1 cellular context compared by ENCODE assay signal in genomic region chr11:46389450-46390330, GRCh38.
TF ChIP-seq lines count a peak whose summit lies in the region.

No MANE protein-coding gene starts in this region.

TF ChIP-seq in HEK293, 187 proteins besides CTCF, POLR2A, EP300 and RAD21 (continued from another document and continues in another):
- TF ChIP-seq HIC1 (tag by site-specific recombination; IDR thresholded peaks at IDR 0.05) (peak; percentile 80), ZFP69B (tag by site-specific recombination; IDR thresholded peaks at IDR 0.05) (no peak), OSR2 (tag by site-specific recombination; IDR thresholded peaks at IDR 0.05) (no peak), YY1 (tag by site-specific recombination; IDR thresholded peaks at IDR 0.05) (no peak), ZNF114 (tag by site-specific recombination; IDR thresholded peaks at IDR 0.05) (no peak), ZIC2 (tag by site-specific recombination; IDR thresholded peaks at IDR 0.05) (peak; percentile 71), PBX3 (CRISPR knock-in tag; IDR thresholded peaks at IDR 0.05) (0 out of 2 replicates have a peak, but pooled peaks have one; percentile 25), EGR2 (tag by site-specific recombination; IDR thresholded peaks at IDR 0.05; ENCODE audit: low read depth) (peak; percentile 53), ZNF48 (tag by site-specific recombination; IDR thresholded peaks at IDR 0.05) (no peak), ZNF560 (tag by site-specific recombination; IDR thresholded peaks at IDR 0.05; ENCODE audit: borderline replicate concordance) (no peak), ZNF324 (tag by site-specific recombination; IDR thresholded peaks at IDR 0.05) (no peak), BCL11B (tag by site-specific recombination; IDR thresholded peaks at IDR 0.05; ENCODE audit: low read depth) (peak; percentile 82), ZNF133 (tag by site-specific recombination; IDR thresholded peaks at IDR 0.05) (no peak), ZNF341 (tag by site-specific recombination; IDR thresholded peaks at IDR 0.05; ENCODE audit: low read depth) (peak; percentile 35), ZNF626 (tag by site-specific recombination; IDR thresholded peaks at IDR 0.05) (no peak), TCF7L2 (IDR thresholded peaks at IDR 0.05; ENCODE audit: borderline replicate concordance, low read depth, low read length) (no peak), KLF10 (tag by site-specific recombination; IDR thresholded peaks at IDR 0.05) (no peak), ZNF184 (tag by site-specific recombination; IDR thresholded peaks at IDR 0.05) (no peak), TRIM28 (IDR thresholded peaks at IDR 0.05; ENCODE audit: borderline replicate concordance, low read length) (no peak), TSHZ1 (tag by site-specific recombination; IDR thresholded peaks at IDR 0.05; ENCODE audit: borderline replicate concordance) (no peak), ZNF658 (tag by site-specific recombination; IDR thresholded peaks at IDR 0.05) (no peak), ZNF558 (tag by site-specific recombination; IDR thresholded peaks at IDR 0.05) (no peak), ZNF785 (tag by site-specific recombination; IDR thresholded peaks at IDR 0.05) (no peak), KLF9 (tag by site-specific recombination; IDR thresholded peaks at IDR 0.05; ENCODE audit: low read depth) (peak; percentile 65), ZNF529 (tag by site-specific recombination; IDR thresholded peaks at IDR 0.05; ENCODE audit: insufficient replicate concordance) (no peak), ZNF701 (tag by site-specific recombination; IDR thresholded peaks at IDR 0.05) (no peak), ZNF433 (tag by site-specific recombination; IDR thresholded peaks at IDR 0.05; ENCODE audit: low read depth) (no peak), GLIS1 (tag by site-specific recombination; IDR thresholded peaks at IDR 0.05) (peak; percentile 92), ZNF660 (tag by site-specific recombination; IDR thresholded peaks at IDR 0.05) (0 out of 2 replicates have a peak, but pooled peaks have one; percentile 28), ZNF768 (tag by site-specific recombination; IDR thresholded peaks at IDR 0.05) (no peak), ZNF157 (tag by site-specific recombination; IDR thresholded peaks at IDR 0.05) (no peak), ZNF747 (tag by site-specific recombination; IDR thresholded peaks at IDR 0.05) (no peak), SETDB1 (IDR thresholded peaks at IDR 0.05; ENCODE audit: insufficient read length, low read length) (no peak), ZNF221 (tag by site-specific recombination; IDR thresholded peaks at IDR 0.05; ENCODE audit: borderline replicate concordance) (no peak), GFI1B (tag by site-specific recombination; IDR thresholded peaks at IDR 0.05) (no peak), ZBTB21 (tag by site-specific recombination; IDR thresholded peaks at IDR 0.05) (no peak), ZNF155 (tag by site-specific recombination; IDR thresholded peaks at IDR 0.05) (no peak), ZNF645 (tag by site-specific recombination; IDR thresholded peaks at IDR 0.05) (no peak), KLF17 (tag by site-specific recombination; IDR thresholded peaks at IDR 0.05) (no peak), ZNF777 (tag by site-specific recombination; IDR thresholded peaks at IDR 0.05; ENCODE audit: borderline replicate concordance) (no peak), FEZF1 (tag by site-specific recombination; IDR thresholded peaks at IDR 0.05) (no peak), BCL11A (tag by site-specific recombination; IDR thresholded peaks at IDR 0.05; ENCODE audit: low read depth) (peak; percentile 60), ZNF473 (tag by site-specific recombination; IDR thresholded peaks at IDR 0.05) (no peak), ZNF501 (tag by site-specific recombination; IDR thresholded peaks at IDR 0.05) (peak; percentile 85), ZNF518A (tag by site-specific recombination; conservative IDR thresholded peaks at IDR 0.05; ENCODE audit: low read depth) (no peak), ZNF132 (tag by site-specific recombination; IDR thresholded peaks at IDR 0.05; ENCODE audit: borderline replicate concordance) (no peak), MEIS1 (CRISPR knock-in tag; IDR thresholded peaks at IDR 0.05; ENCODE audit: borderline replicate concordance) (no peak), KLF16 (tag by site-specific recombination; IDR thresholded peaks at IDR 0.05) (no peak; the same call in none of the 2 replicates), GLIS2 (tag by site-specific recombination; IDR thresholded peaks at IDR 0.05) (peak; percentile 93), ZNF19 (tag by site-specific recombination; IDR thresholded peaks at IDR 0.05; ENCODE audit: low read depth) (no peak), ZNF146 (tag by site-specific recombination; IDR thresholded peaks at IDR 0.05) (no peak), ZNF18 (tag by site-specific recombination; IDR thresholded peaks at IDR 0.05) (no peak), WT1 (tag by site-specific recombination; IDR thresholded peaks at IDR 0.05) (no peak), ZNF394 (tag by site-specific recombination; IDR thresholded peaks at IDR 0.05; ENCODE audit: borderline replicate concordance) (no peak), ZNF585B (tag by site-specific recombination; IDR thresholded peaks at IDR 0.05) (no peak), ZNF624 (tag by site-specific recombination; IDR thresholded peaks at IDR 0.05) (no peak), ZBTB17 (tag by site-specific recombination; IDR thresholded peaks at IDR 0.05) (peak; percentile 80), ZNF140 (tag by site-specific recombination; IDR thresholded peaks at IDR 0.05) (no peak)
